ENCODE assay signal across 8 cellular contexts in genomic region chr3:27134165-27134796, GRCh38.
DNase-seq lines count a peak whose midpoint lies in the region; ATAC-seq and TF ChIP-seq lines count a peak whose summit lies in the region.

No MANE protein-coding gene starts in this region.

- H3K14ac ChIP-seq in trophoblast cell (ENCODE audit: low read length), result no peak overlapping the region

- intact Hi-C loops in upper lobe of right lung (cut with DNase I), result no loop called here

- H2BK120ac ChIP-seq in trophoblast cell (ENCODE audit: insufficient read depth, low read length, poor library complexity), result no peak overlapping the region

- no peak overlapping the region for H3K4ac ChIP-seq in trophoblast cell (ENCODE audit: low read depth, low read length)

- H3K27ac ChIP-seq in trophoblast cell (ENCODE audit: low read depth, low read length) (no peak overlapping the region), upper lobe of right lung (no peak overlapping the region)

- H4K91ac ChIP-seq in trophoblast cell (ENCODE audit: low read depth, low read length), result no peak overlapping the region

- TF ChIP-seq CTCF in upper lobe of right lung (IDR thresholded peaks at IDR 0.05), result peak; percentile 93

- H3K36me3 ChIP-seq in trophoblast cell (ENCODE audit: control insufficient read depth in 1 of 2, insufficient read depth in 2 of 2, low read length in 2 of 2) (no peaks in the 10 kb centered on the region), upper lobe of right lung (no peaks in the 10 kb centered on the region)

- H3K9me3 ChIP-seq in trophoblast cell (ENCODE audit: insufficient read depth, low read depth, low read length) (no peaks in the 10 kb centered on the region), upper lobe of right lung (no peaks in the 10 kb centered on the region)

- no peak overlapping the region for H3K23ac ChIP-seq in trophoblast cell (ENCODE audit: low read length)

- no peaks in the 10 kb centered on the region for H3K27me3 ChIP-seq in trophoblast cell (ENCODE audit: insufficient read depth, low read length)
- no peaks in the 10 kb centered on the region for H3K27me3 ChIP-seq in upper lobe of right lung

- no CpG with 5 or more reads among the region's 2 CpGs for WGBS in trophoblast cell (ENCODE audit: extremely low coverage, insufficient coverage, insufficient read length)

- no peak overlapping the region for H4K8ac ChIP-seq in trophoblast cell (ENCODE audit: low read depth, low read length)

- peak; percentile 75 for DNase-seq in EH (ENCODE audit: low read depth)
- peak; percentile 55 for DNase-seq in HS-27A (ENCODE audit: low read depth)
- DNase-seq in RPMI8226, result peak; percentile 63
- DNase-seq in activated effector memory CD4-positive, alpha-beta T cell treated with anti-CD3 and anti-CD28 coated beads, Interleukin-2, amount 50 U/mL, for 16 hours, result peak; percentile 85
- peak; percentile 62 for DNase-seq in glomerular visceral epithelial cell (ENCODE audit: extremely low spot score)
- peak; percentile 30 to 89 for DNase-seq in trophoblast cell
- DNase-seq in upper lobe of right lung, result no peak

- H3K4me3 ChIP-seq in trophoblast cell (ENCODE audit: low read depth, low read length) (no peak overlapping the region), upper lobe of right lung (no peak overlapping the region)

- no peak overlapping the region for H2AK5ac ChIP-seq in trophoblast cell (ENCODE audit: low read length)

- H3K4me1 ChIP-seq in trophoblast cell (ENCODE audit: control insufficient read depth in 1 of 2, insufficient read depth in 2 of 2, low read length in 2 of 2) (no peaks in the 10 kb centered on the region), upper lobe of right lung (peaks cover 3% of the 10 kb centered on the region)

- H3K79me2 ChIP-seq in trophoblast cell (ENCODE audit: control insufficient read depth, insufficient read depth, low read length, poor library complexity), result no peaks in the 10 kb centered on the region

- no peak overlapping the region for H2BK12ac ChIP-seq in trophoblast cell (ENCODE audit: low read length)

- ATAC-seq in GM21423 (IDR thresholded peaks at IDR 0.05; ENCODE audit: unreplicated experiment) (peak; percentile 95), upper lobe of right lung (peak; percentile 96)

- no peak overlapping the region for H2AFZ ChIP-seq in trophoblast cell (ENCODE audit: insufficient read depth, low read length, poor library complexity)

- no peak overlapping the region for H2BK5ac ChIP-seq in trophoblast cell (ENCODE audit: low read depth, low read length, poor library complexity)

- no peaks in the 10 kb centered on the region for H3K79me1 ChIP-seq in trophoblast cell (ENCODE audit: low read length)

- H4K12ac ChIP-seq in trophoblast cell (ENCODE audit: low read depth, low read length), result no peak overlapping the region

- no peak overlapping the region for H3K4me2 ChIP-seq in trophoblast cell (ENCODE audit: low read length)

- H3K9ac ChIP-seq in trophoblast cell (ENCODE audit: low read length), result no peak overlapping the region

- H3K18ac ChIP-seq in trophoblast cell (ENCODE audit: low read length), result no peak overlapping the region
